In the genomic region with DNA sequence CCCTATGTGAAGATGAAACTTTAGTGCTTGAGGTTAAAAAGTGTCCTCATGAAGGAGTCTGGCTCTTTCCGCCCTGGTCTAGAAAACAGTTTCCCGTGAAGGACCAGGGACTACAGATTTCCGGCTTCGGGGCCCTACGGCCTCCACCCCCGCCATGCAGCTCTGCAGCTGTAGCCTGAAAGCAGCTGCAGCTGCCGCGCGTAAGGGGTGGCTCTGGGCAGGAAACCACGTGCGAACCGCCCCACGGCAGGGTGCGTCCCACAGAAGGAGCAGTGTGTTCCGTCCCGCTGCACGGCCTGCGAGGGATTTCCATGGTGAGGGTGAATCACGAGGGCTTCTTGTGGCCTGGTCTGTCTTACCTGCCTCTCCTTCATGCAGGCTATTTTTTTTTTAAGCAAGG, we compare ENCODE assay signal across 8 cellular contexts.
DNase-seq lines count a peak whose midpoint lies in the region; ATAC-seq and TF ChIP-seq lines count a peak whose summit lies in the region.

No MANE protein-coding gene starts in this region.

- no peak for ATAC-seq in HG02973 (IDR thresholded peaks at IDR 0.05; ENCODE audit: unreplicated experiment)

- H3K4me3 Mint-ChIP-seq in HFFc6, result no peak overlapping the region

- peaks cover 5% of the 10 kb centered on the region; the same call in 1 of the 2 replicates for H3K36me3 Mint-ChIP-seq in HFFc6 (ENCODE audit: low read depth)

- H3K4me1 Mint-ChIP-seq in HFFc6 (ENCODE audit: low read depth), result no peaks in the 10 kb centered on the region

- TF ChIP-seq CTCF in GM20000 (IDR thresholded peaks at IDR 0.05; ENCODE audit: extremely low read depth, missing control alignments) (no peak), HFFc6 (IDR thresholded peaks at IDR 0.05) (no peak)

- H3K27ac Mint-ChIP-seq in HFFc6, result no peak overlapping the region

- no peaks in the 10 kb centered on the region; the same call in 1 of the 2 replicates for H3K27me3 Mint-ChIP-seq in HFFc6 (ENCODE audit: insufficient read depth)

- DNase-seq in GM20000 (ENCODE audit: low spot score) (peak; percentile 65), foreskin melanocyte (peak; percentile 16), HFFc6 (no peak), globus pallidus (ENCODE audit: low spot score) (no peak), RKO (ENCODE audit: low spot score) (no peak)
- peak; percentile 23 for DNase-seq in activated CD4-positive, alpha-beta T cell treated with anti-CD3 and anti-CD28 coated beads for 1 hour
- DNase-seq in stimulated activated CD8-positive, alpha-beta memory T cell treated with anti-CD3 and anti-CD28 coated beads, Interleukin-12 subunit alpha, Interleukin-12 subunit beta, amount 100 ng/mL, for 24 hours (ENCODE audit: extremely low read depth), result peak; percentile 3

- peaks cover 18% of the 10 kb centered on the region for H3K9me3 Mint-ChIP-seq in HFFc6

Comparison
In these comparisons a context has a peak if more than half of its experiments do, and no peak if none do; other contexts are left out.
1. DNase-seq: peak in GM20000 (single experiment), activated CD4-positive, alpha-beta T cell treated with anti-CD3 and anti-CD28 coated beads for 1 hour (single experiment), foreskin melanocyte (single experiment) and stimulated activated CD8-positive, alpha-beta memory T cell treated with anti-CD3 and anti-CD28 coated beads, Interleukin-12 subunit alpha, Interleukin-12 subunit beta, amount 100 ng/mL, for 24 hours (single experiment); none in HFFc6 (single experiment), globus pallidus (single experiment) and RKO (single experiment).